ENCODE assay signal across 15 cellular contexts in the genomic region with DNA sequence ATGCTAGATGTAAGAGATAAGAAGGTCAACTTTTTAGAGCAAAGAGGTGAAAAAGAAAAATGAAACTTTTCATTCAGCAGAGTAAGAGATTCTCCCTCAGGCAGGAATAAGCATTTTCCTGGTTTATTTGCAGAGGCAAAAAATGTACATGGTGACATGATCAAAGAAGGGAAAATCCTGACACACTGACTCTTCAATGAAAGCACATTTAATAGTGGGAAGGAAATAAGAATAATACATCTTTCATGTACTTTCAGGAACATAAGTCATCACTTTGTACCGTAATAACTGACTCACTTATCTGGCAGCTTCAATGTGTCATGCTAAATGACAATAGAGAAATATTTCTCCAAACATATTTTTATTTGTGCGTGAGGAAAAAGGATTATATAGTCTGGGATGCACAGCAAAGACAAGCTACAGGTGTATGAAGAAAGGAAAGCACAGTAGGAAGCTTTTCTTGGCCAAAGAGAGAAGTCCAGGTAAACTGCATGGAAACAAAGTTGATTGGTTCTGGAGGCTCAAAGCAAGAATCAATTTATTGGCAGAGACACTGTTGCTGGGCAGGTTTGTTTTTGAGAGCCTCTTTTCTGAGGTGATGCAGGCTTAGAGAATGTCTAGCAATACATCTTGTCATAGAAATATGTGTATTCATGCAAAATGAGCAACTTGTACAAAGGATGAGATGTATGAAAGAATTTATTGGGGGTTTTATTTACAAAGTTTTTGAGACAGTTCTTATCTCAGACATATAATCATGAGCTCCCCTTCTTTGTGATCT.
DNase-seq lines count a peak whose midpoint lies in the region; ATAC-seq and TF ChIP-seq lines count a peak whose summit lies in the region.
"Had no signal": no experiment of that assay in that cellular context is flagged by ENCODE, and none has a peak within 500 bp of the region (broad histone marks: within the 10 kb centered on the region; RNA-seq: fewer than 3 reads in every experiment).

No MANE protein-coding gene starts in this region.

- no peak overlapping the region for H3K4me3 ChIP-seq in suprapubic skin
- H3K4me3 ChIP-seq: BLaER1 treated with 17β-estradiol and CSF1 and Interleukin-3, amounts not matched to agents 10 nM and 100 nM; cardiac muscle cell; SK-N-MC; upper lobe of left lung had no signal

- no peak for TF ChIP-seq EP300 in suprapubic skin (IDR thresholded peaks at IDR 0.05)

- H3K4me1 ChIP-seq in suprapubic skin: no peaks in the 10 kb centered on the region
- H3K4me1 ChIP-seq: upper lobe of left lung had no signal

- H3K36me3 ChIP-seq in suprapubic skin: no peaks in the 10 kb centered on the region
- H3K36me3 ChIP-seq: BLaER1 treated with 17β-estradiol and CSF1 and Interleukin-3, amounts not matched to agents 10 nM and 100 nM; cardiac muscle cell; upper lobe of left lung had no signal

- DNase-seq in HCEC 1CT (peak; percentile 84), RPMI7951 (ENCODE audit: low read depth) (peak; percentile 1), dermis blood vessel endothelial cell (peak; percentile 72), pulmonary artery endothelial cell (ENCODE audit: low read depth, low spot score) (peak; percentile 54), suprapubic skin (ENCODE audit: low spot score in 2 of 2) (no peak)
- DNase-seq in central memory CD4-positive, alpha-beta T cell: no peak
- DNase-seq: activated gamma-delta T cell, Karpas-422, left cardiac atrium, upper lobe of left lung had no signal

- no peaks in the 10 kb centered on the region for H3K27me3 ChIP-seq in suprapubic skin
- H3K27me3 ChIP-seq: BLaER1 treated with 17β-estradiol and CSF1 and Interleukin-3, amounts not matched to agents 10 nM and 100 nM; cardiac muscle cell; upper lobe of left lung had no signal

- ATAC-seq in HG03521 (IDR thresholded peaks at IDR 0.05; ENCODE audit: unreplicated experiment): no peak
- ATAC-seq: left cardiac atrium had no signal

- TF ChIP-seq POLR2A in suprapubic skin (IDR thresholded peaks at IDR 0.05): no peak

- WGBS in suprapubic skin: 36% methylated on average over 2 of the region's 2 CpGs

- TF ChIP-seq CTCF in suprapubic skin (IDR thresholded peaks at IDR 0.05): no peak

- no peak overlapping the region for H3K27ac ChIP-seq in suprapubic skin
- H3K27ac ChIP-seq: BLaER1 treated with 17β-estradiol and CSF1 and Interleukin-3, amounts not matched to agents 10 nM and 100 nM; cardiac muscle cell; SK-N-MC; upper lobe of left lung; VCaP had no signal

- H3K9me3 ChIP-seq in suprapubic skin: no peaks in the 10 kb centered on the region
- H3K9me3 ChIP-seq: BLaER1 treated with 17β-estradiol and CSF1 and Interleukin-3, amounts not matched to agents 10 nM and 100 nM; upper lobe of left lung had no signal

Comparison
In these comparisons a context has a peak if more than half of its experiments do, and no peak if none do; other contexts are left out.
1. DNase-seq: peak in HCEC 1CT (single experiment), RPMI7951 (single experiment), dermis blood vessel endothelial cell (single experiment) and pulmonary artery endothelial cell (single experiment); none in central memory CD4-positive, alpha-beta T cell (single experiment) and suprapubic skin (0 of 2).